10 cellular contexts compared by ENCODE assay signal in the genomic region with DNA sequence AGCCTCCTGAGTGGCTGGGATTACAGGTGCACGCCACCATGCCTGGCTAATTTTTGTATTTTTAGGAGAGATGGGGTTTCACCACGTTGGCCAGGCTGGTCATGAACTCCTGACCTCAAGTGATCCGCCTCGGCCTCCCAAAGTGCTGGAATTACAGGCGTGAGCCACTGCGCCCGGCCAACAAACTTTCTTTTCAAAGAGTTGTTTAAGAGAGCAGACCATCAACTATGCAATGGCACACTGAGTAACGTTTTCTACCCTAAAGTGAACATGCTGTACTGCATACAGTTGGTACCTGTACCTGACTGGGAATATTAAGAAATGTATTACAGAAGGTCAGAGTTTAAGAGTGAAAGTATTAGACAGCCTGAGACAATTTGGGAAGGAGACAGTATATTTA. TPM values are rescaled to one million over a fixed set of nuclear protein-coding genes. Genes with fewer than 3 reads are reported as not detected.
DNase-seq lines count a peak whose midpoint lies in the region; ATAC-seq and TF ChIP-seq lines count a peak whose summit lies in the region.
"Not testable (repeated sequence)": the region's sequence is repeated elsewhere in the genome, so short reads cannot be mapped to it uniquely, and the experiment has no call there.
"Had no signal": no experiment of that assay in that cellular context is flagged by ENCODE, and none has a peak within 500 bp of the region (broad histone marks: within the 10 kb centered on the region; RNA-seq: fewer than 3 reads in every experiment).

No MANE protein-coding gene starts in this region.

- 29% methylated on average over 8 of the region's 8 CpGs for whole genome bisulfite sequencing in right lobe of liver (ENCODE audit: insufficient coverage, low coverage, low lambda C conversion rate, missing lambda C conversion rate)

- not testable (repeated sequence) for H2AFZ ChIP-seq in PC-9; fibroblast of lung (ENCODE audit: low read length)

- intact Hi-C loops in PC-9 (cut with micrococcal nuclease; ENCODE audit: unreplicated experiment), result loop anchor here (5.0 kb wide), 1 partner anchor 537 kb away; no protein-coding TSS in a partner anchor
- intact Hi-C loops in activated T-helper 1 cell treated with anti-CD3 and anti-CD28 coated beads, Interleukin-12 subunit alpha, Interleukin-12 subunit beta, Interleukin-2, Interleukin-4 antibody, amounts not matched to agents 30 ng/mL and 10 ng/mL and 1 ng/mL, durations not matched to agents 14 hours and 24 hours and 36 hours (cut with micrococcal nuclease); right lobe of liver (cut with DNase I); gastrocnemius medialis (cut with DNase I; ENCODE audit: low total_unique reads); tibial artery (cut with DNase I; ENCODE audit: low total_unique reads): not testable (repeated sequence)

- H3K36me3 Mint-ChIP-seq in CD8-positive, alpha-beta memory T cell, result peaks cover 0 to 54% (median 14%) of the 10 kb centered on the region in 3 donors
- peaks cover 43% of the 10 kb centered on the region for H3K36me3 Mint-ChIP-seq in activated T-helper 1 cell treated with anti-CD3 and anti-CD28 coated beads, Interleukin-12 subunit alpha, Interleukin-12 subunit beta, Interleukin-2, Interleukin-4 antibody, amounts not matched to agents 30 ng/mL and 10 ng/mL and 1 ng/mL, durations not matched to agents 14 hours and 24 hours and 36 hours (ENCODE audit: low read depth)

- not testable (repeated sequence) for H3K27ac ChIP-seq in CD8-positive, alpha-beta memory T cell (ENCODE audit: low read depth, low read length); right lobe of liver
- H3K27ac ChIP-seq in PC-9, result peak overlapping the region; percentile 44; the same call in 1 of the 2 replicates
- peak overlapping the region; percentile 7 for H3K27ac ChIP-seq in fibroblast of lung (ENCODE audit: insufficient read depth, low read length)
- H3K27ac ChIP-seq in gastrocnemius medialis, result peak overlapping the region; percentile 61 to 100 (median 99)
- H3K27ac ChIP-seq in tibial artery, result peak overlapping the region; percentile 33 to 99

- peak overlapping the region; percentile 96; the same call in 1 of the 2 replicates for H3K4me2 ChIP-seq in PC-9
- H3K4me2 ChIP-seq in fibroblast of lung (ENCODE audit: extremely low read depth, insufficient read depth, low read length), result peak overlapping the region; percentile 20

- H3K27me3 Mint-ChIP-seq in CD8-positive, alpha-beta memory T cell; activated T-helper 1 cell treated with anti-CD3 and anti-CD28 coated beads, Interleukin-12 subunit alpha, Interleukin-12 subunit beta, Interleukin-2, Interleukin-4 antibody, amounts not matched to agents 30 ng/mL and 10 ng/mL and 1 ng/mL, durations not matched to agents 14 hours and 24 hours and 36 hours (ENCODE audit: insufficient read depth): not testable (repeated sequence)

- H3F3A ChIP-seq in PC-9 (ENCODE audit: insufficient read depth, low read depth), result peaks cover 88% of the 10 kb centered on the region

- H3K27ac Mint-ChIP-seq in CD8-positive, alpha-beta memory T cell, result peak overlapping the region in 6 of 8 donors; percentile 23 to 93 (median 59)
- H3K27ac Mint-ChIP-seq in activated T-helper 1 cell treated with anti-CD3 and anti-CD28 coated beads, Interleukin-12 subunit alpha, Interleukin-12 subunit beta, Interleukin-2, Interleukin-4 antibody, amounts not matched to agents 30 ng/mL and 10 ng/mL and 1 ng/mL, durations not matched to agents 14 hours and 24 hours and 36 hours, result peak overlapping the region; percentile 12

- peaks cover 63% of the 10 kb centered on the region for H3K4me1 ChIP-seq in CD8-positive, alpha-beta memory T cell (ENCODE audit: insufficient read depth, low read length)
- H3K4me1 ChIP-seq in PC-9 (replicated peaks; ENCODE audit: insufficient read depth) (peaks cover 80% of the 10 kb centered on the region), fibroblast of lung (ENCODE audit: control insufficient read depth, extremely low read depth, insufficient read depth, low read length) (peaks cover 16% of the 10 kb centered on the region), right lobe of liver (peaks cover 0 to 47% (median 16%) of the 10 kb centered on the region in 4 donors), gastrocnemius medialis (peaks cover 81 to 84% of the 10 kb centered on the region in 2 donors), tibial artery (peaks cover 0 to 93% (median 58%) of the 10 kb centered on the region in 4 donors)

- H3K9me3 ChIP-seq in CD8-positive, alpha-beta memory T cell (ENCODE audit: low read length); PC-9 (ENCODE audit: insufficient read depth, low read depth); fibroblast of lung (ENCODE audit: control insufficient read depth, insufficient read depth, low read depth, low read length); right lobe of liver; gastrocnemius medialis; tibial artery: not testable (repeated sequence)

- peak in 3 of 4 donors; percentile 45 to 67 (median 64) for ATAC-seq in right lobe of liver
- ATAC-seq in gastrocnemius medialis, result peak; percentile 36 to 88

- POLR2A ChIA-PET in CD8-positive, alpha-beta memory T cell (lab: Charles Lee); PC-9 (lab: Charles Lee; ENCODE audit: unreplicated experiment): not testable (repeated sequence)

- peaks cover 21% of the 10 kb centered on the region for H3K36me3 ChIP-seq in CD8-positive, alpha-beta memory T cell (ENCODE audit: insufficient read depth, low read length)
- H3K36me3 ChIP-seq in PC-9 (ENCODE audit: low read depth), result peaks cover 91% of the 10 kb centered on the region
- not testable (repeated sequence) for H3K36me3 ChIP-seq in fibroblast of lung (ENCODE audit: control insufficient read depth, insufficient read depth, low read length); right lobe of liver; gastrocnemius medialis
- peaks cover 4 to 14% (median 8%) of the 10 kb centered on the region in 3 donors for H3K36me3 ChIP-seq in tibial artery

- H3K4me3 Mint-ChIP-seq in CD8-positive, alpha-beta memory T cell; activated T-helper 1 cell treated with anti-CD3 and anti-CD28 coated beads, Interleukin-12 subunit alpha, Interleukin-12 subunit beta, Interleukin-2, Interleukin-4 antibody, amounts not matched to agents 30 ng/mL and 10 ng/mL and 1 ng/mL, durations not matched to agents 14 hours and 24 hours and 36 hours: not testable (repeated sequence)

- not testable (repeated sequence) for DNase-seq in CD8-positive, alpha-beta memory T cell; PC-9; activated T-helper 1 cell treated with anti-CD3 and anti-CD28 coated beads, Interleukin-12 subunit alpha, Interleukin-12 subunit beta, Interleukin-2, Interleukin-4 antibody, amounts not matched to agents 30 ng/mL and 10 ng/mL and 1 ng/mL, durations not matched to agents 14 hours and 24 hours and 36 hours (ENCODE audit: low spot score); fibroblast of lung (ENCODE audit: low read depth in 2 of 2); tibial artery
- DNase-seq in right lobe of liver, result peak in 1 of 3 donors; percentile 51
- DNase-seq in gastrocnemius medialis, result peak in 1 of 2 donors; percentile 78

- CTCF ChIA-PET in CD8-positive, alpha-beta memory T cell (lab: Charles Lee), result not testable (repeated sequence)
- CTCF ChIA-PET in PC-9 (lab: Charles Lee), result interaction anchor here (1.1 kb wide), 1 partner anchor 41 kb away, joined by 3 read pairs; no protein-coding TSS in a partner anchor

- H3K9me2 ChIP-seq in PC-9 (ENCODE audit: insufficient read depth), result not testable (repeated sequence)

- in situ Hi-C loops in gastrocnemius medialis (cut with MboI; ENCODE audit: low sequenced_read_pairs in 4 of 4), result loop anchor here in 1 of 4 donors (25.0 kb wide), 1 partner anchor 157 kb away; no protein-coding TSS in a partner anchor

- TF ChIP-seq CTCF in PC-9 (conservative IDR thresholded peaks at IDR 0.05); fibroblast of lung (conservative IDR thresholded peaks at IDR 0.05 in 1 of 2, IDR thresholded peaks at IDR 0.05 in 1 of 2; ENCODE audit: low read depth in 1 of 2, low read length in 2 of 2); right lobe of liver (IDR thresholded peaks at IDR 0.05); gastrocnemius medialis (IDR thresholded peaks at IDR 0.05 in 4 of 5, conservative IDR thresholded peaks at IDR 0.05 in 1 of 5); tibial artery (IDR thresholded peaks at IDR 0.05): not testable (repeated sequence)

- not testable (repeated sequence) for TF ChIP-seq POLR2A in right lobe of liver (IDR thresholded peaks at IDR 0.05); gastrocnemius medialis (IDR thresholded peaks at IDR 0.05)

- BruUV-seq in PC-9 (replicated peaks; lab: Mats Ljungman, UMichigan), result not testable (repeated sequence)

- not testable (repeated sequence) for H3K27me3 ChIP-seq in CD8-positive, alpha-beta memory T cell (ENCODE audit: insufficient read depth, low read length, poor library complexity, severe bottlenecking); PC-9 (ENCODE audit: insufficient read depth, low read depth); fibroblast of lung (ENCODE audit: control insufficient read depth, insufficient read depth, low read length); right lobe of liver; gastrocnemius medialis; tibial artery

- peaks cover 71 to 82% (median 81%) of the 10 kb centered on the region in 3 donors for H3K4me1 Mint-ChIP-seq in CD8-positive, alpha-beta memory T cell
- peaks cover 63% of the 10 kb centered on the region for H3K4me1 Mint-ChIP-seq in activated T-helper 1 cell treated with anti-CD3 and anti-CD28 coated beads, Interleukin-12 subunit alpha, Interleukin-12 subunit beta, Interleukin-2, Interleukin-4 antibody, amounts not matched to agents 30 ng/mL and 10 ng/mL and 1 ng/mL, durations not matched to agents 14 hours and 24 hours and 36 hours (ENCODE audit: low read depth)

- H3K79me2 ChIP-seq in PC-9 (ENCODE audit: low read depth) (peaks cover 97% of the 10 kb centered on the region), fibroblast of lung (ENCODE audit: control insufficient read depth, insufficient read depth, low read length) (peaks cover 98% of the 10 kb centered on the region)

- not testable (repeated sequence) for H3K9me3 Mint-ChIP-seq in CD8-positive, alpha-beta memory T cell; activated T-helper 1 cell treated with anti-CD3 and anti-CD28 coated beads, Interleukin-12 subunit alpha, Interleukin-12 subunit beta, Interleukin-2, Interleukin-4 antibody, amounts not matched to agents 30 ng/mL and 10 ng/mL and 1 ng/mL, durations not matched to agents 14 hours and 24 hours and 36 hours

- not testable (repeated sequence) for H3K9ac ChIP-seq in fibroblast of lung (ENCODE audit: insufficient read depth, low read length)

- H4K20me1 ChIP-seq in PC-9 (ENCODE audit: insufficient read depth) (peaks cover 97% of the 10 kb centered on the region), fibroblast of lung (ENCODE audit: control insufficient read depth, extremely low read depth, insufficient read depth, low read length) (peaks cover 22% of the 10 kb centered on the region)

- not testable (repeated sequence) for H3K4me3 ChIP-seq in CD8-positive, alpha-beta memory T cell (ENCODE audit: low read length); PC-9; fibroblast of lung (replicated peaks in 1 of 4; ENCODE audit: control extremely low read depth in 1 of 4, insufficient read depth in 1 of 4, low read depth in 3 of 4, low read length in 4 of 4); right lobe of liver; gastrocnemius medialis; tibial artery

RNA-seq across cellular contexts. Expression of a gene that starts 7.4 kb away (rescaled TPM):
- total RNA-seq in CD8-positive, alpha-beta memory T cell, result 100 to 1,000 TPM; 503 to 527 TPM
- 815 TPM for polyA plus RNA-seq in CD8-positive, alpha-beta memory T cell
- total RNA-seq in PC-9 (2021) (726 and 781 TPM in 2 replicates), fibroblast of lung (595 and 948 TPM in 2 replicates), right lobe of liver (100 to 1,000 TPM; 130 to 301 (median 227) TPM), gastrocnemius medialis (100 to 1,000 TPM; 129 to 195 (median 149) TPM)
- 404 and 419 TPM in 2 replicates for total RNA-seq in activated T-helper 1 cell treated with anti-CD3 and anti-CD28 coated beads, Interleukin-12 subunit alpha, Interleukin-12 subunit beta, Interleukin-2, Interleukin-4 antibody, amounts not matched to agents 30 ng/mL and 10 ng/mL and 1 ng/mL, durations not matched to agents 14 hours and 24 hours and 36 hours
- polyA plus RNA-seq in fibroblast of lung, result 2,264 and 2,853 TPM in 2 replicates
- 1,302 and 1,737 TPM in 2 replicates for polyA plus RNA-seq in fibroblast of lung (2012)
- 42.0 and 56.5 TPM in 2 replicates for polyA minus RNA-seq in fibroblast of lung (ENCODE audit: low replicate concordance)

RNA-seq across cellular contexts. Expression of a gene that starts 13.8 kb away (rescaled TPM):
- total RNA-seq in CD8-positive, alpha-beta memory T cell, result not detected
- polyA plus RNA-seq in CD8-positive, alpha-beta memory T cell, result not detected
- 6.5 and 8.7 TPM in 2 replicates for total RNA-seq in PC-9 (2021)
- total RNA-seq in activated T-helper 1 cell treated with anti-CD3 and anti-CD28 coated beads, Interleukin-12 subunit alpha, Interleukin-12 subunit beta, Interleukin-2, Interleukin-4 antibody, amounts not matched to agents 30 ng/mL and 10 ng/mL and 1 ng/mL, durations not matched to agents 14 hours and 24 hours and 36 hours, result 0.34 TPM in 1 of 2 replicates, not detected in the other
- 0.26 and 0.33 TPM in 2 replicates for total RNA-seq in fibroblast of lung
- 0.05 TPM in 1 of 2 replicates, not detected in the other for polyA plus RNA-seq in fibroblast of lung
- polyA plus RNA-seq in fibroblast of lung (2012), result not detected in 2 replicates
- polyA minus RNA-seq in fibroblast of lung (ENCODE audit: low replicate concordance), result 2.9 TPM in 1 of 2 replicates, not detected in the other
- total RNA-seq in right lobe of liver, result not detected
- under 1 TPM in 1 of 4 donors, not detected in 3; 0.33 TPM for total RNA-seq in gastrocnemius medialis
- total RNA-seq: G401, Right ventricle myocardium superior had no signal
- polyA plus RNA-seq: CD4-positive, alpha-beta memory T cell had no signal
